In genomic region chr11:78349114-78349513, GRCh38 we compare ENCODE assay signal across 14 cellular contexts.
DNase-seq lines count a peak whose midpoint lies in the region; ATAC-seq and TF ChIP-seq lines count a peak whose summit lies in the region.
"Had no signal": no experiment of that assay in that cellular context is flagged by ENCODE, and none has a peak within 500 bp of the region (broad histone marks: within the 10 kb centered on the region; RNA-seq: fewer than 3 reads in every experiment).

No MANE protein-coding gene starts in this region.

- peaks cover 30% of the 10 kb centered on the region for H3K4me1 Mint-ChIP-seq in activated CD8-positive, alpha-beta T cell treated with anti-CD3 and anti-CD28 coated beads, Interleukin-2, amount 10 ng/mL, durations not matched to agents 7 days and 5 days (ENCODE audit: low read depth)
- H3K4me1 Mint-ChIP-seq in activated CD8-positive, alpha-beta T cell treated with anti-CD3 and anti-CD28 coated beads for 36 hours (ENCODE audit: low read depth): peaks cover 11% of the 10 kb centered on the region
- peaks cover 49% of the 10 kb centered on the region for H3K4me1 Mint-ChIP-seq in Caco-2 (ENCODE audit: low read depth, unreplicated experiment)

- H3K27me3 Mint-ChIP-seq in activated CD8-positive, alpha-beta T cell treated with anti-CD3 and anti-CD28 coated beads, Interleukin-2, amount 10 ng/mL, durations not matched to agents 7 days and 5 days (ENCODE audit: low read depth): peaks cover 3% of the 10 kb centered on the region
- peaks cover 7% of the 10 kb centered on the region for H3K27me3 Mint-ChIP-seq in activated CD8-positive, alpha-beta T cell treated with anti-CD3 and anti-CD28 coated beads for 36 hours
- H3K27me3 Mint-ChIP-seq in Caco-2 (ENCODE audit: insufficient read depth, unreplicated experiment): no peaks in the 10 kb centered on the region

- H3K36me3 Mint-ChIP-seq in activated CD8-positive, alpha-beta T cell treated with anti-CD3 and anti-CD28 coated beads, Interleukin-2, amount 10 ng/mL, durations not matched to agents 7 days and 5 days (ENCODE audit: low read depth): peaks cover 11% of the 10 kb centered on the region
- no peaks in the 10 kb centered on the region for H3K36me3 Mint-ChIP-seq in activated CD8-positive, alpha-beta T cell treated with anti-CD3 and anti-CD28 coated beads for 36 hours (ENCODE audit: low read depth)
- H3K36me3 Mint-ChIP-seq in Caco-2 (ENCODE audit: insufficient read depth, unreplicated experiment): no peaks in the 10 kb centered on the region

- CTCF ChIA-PET in activated CD8-positive, alpha-beta T cell treated with anti-CD3 and anti-CD28 coated beads, Interleukin-2, amount 10 ng/mL, durations not matched to agents 7 days and 5 days (lab: Charles Lee): interaction anchor here (2.2 kb wide), 1 partner anchor 9 kb away, joined by 10 read pairs; no protein-coding TSS in a partner anchor
- CTCF ChIA-PET in activated CD8-positive, alpha-beta T cell treated with anti-CD3 and anti-CD28 coated beads for 36 hours (lab: Charles Lee): no interaction called here
- CTCF ChIA-PET in Caco-2 (lab: Charles Lee): no interaction called here

- no peak overlapping the region for H3K4me3 ChIP-seq in mucosa of descending colon
- no peak overlapping the region for H3K4me3 ChIP-seq in tibial artery
- H3K4me3 ChIP-seq in Caco-2 (ENCODE audit: low read depth, low read length): no peak overlapping the region
- H3K4me3 ChIP-seq: cardiac muscle cell had no signal

- H3K27ac Mint-ChIP-seq in activated CD8-positive, alpha-beta T cell treated with anti-CD3 and anti-CD28 coated beads, Interleukin-2, amount 10 ng/mL, durations not matched to agents 7 days and 5 days: no peak overlapping the region
- no peak overlapping the region for H3K27ac Mint-ChIP-seq in activated CD8-positive, alpha-beta T cell treated with anti-CD3 and anti-CD28 coated beads for 36 hours
- H3K27ac Mint-ChIP-seq in Caco-2 (ENCODE audit: unreplicated experiment): no peak overlapping the region

- H3K4me1 ChIP-seq in mucosa of descending colon (ENCODE audit: low read depth): peaks cover 27% of the 10 kb centered on the region
- peaks cover 0 to 94% (median 36%) of the 10 kb centered on the region in 4 donors for H3K4me1 ChIP-seq in tibial artery
- H3K4me1 ChIP-seq in Caco-2: peaks cover 22% of the 10 kb centered on the region

- H3K9me3 ChIP-seq in mucosa of descending colon (no peaks in the 10 kb centered on the region), tibial artery (no peaks in the 10 kb centered on the region), Caco-2 (no peaks in the 10 kb centered on the region)
- H3K9me3 ChIP-seq: testis had no signal

- ATAC-seq in activated CD8-positive, alpha-beta T cell treated with anti-CD3 and anti-CD28 coated beads, Interleukin-2, amount 10 ng/mL, durations not matched to agents 7 days and 5 days: no peak
- ATAC-seq in activated CD8-positive, alpha-beta T cell treated with anti-CD3 and anti-CD28 coated beads for 36 hours: no peak
- peak; percentile 73 for ATAC-seq in mucosa of descending colon
- no peak for ATAC-seq in HG03196 (IDR thresholded peaks at IDR 0.05; ENCODE audit: unreplicated experiment)
- no peak for ATAC-seq in HG02759 (IDR thresholded peaks at IDR 0.05; ENCODE audit: unreplicated experiment)

- DNase-seq in activated CD8-positive, alpha-beta T cell treated with anti-CD3 and anti-CD28 coated beads, Interleukin-2, amount 10 ng/mL, durations not matched to agents 7 days and 5 days: no peak
- no peak for DNase-seq in activated CD8-positive, alpha-beta T cell treated with anti-CD3 and anti-CD28 coated beads for 36 hours
- DNase-seq in mucosa of descending colon: no peak
- no peak for DNase-seq in tibial artery
- DNase-seq in Caco-2: no peak
- DNase-seq: EL, MM.1S, NCI-H446 treated with DMSO at 0.1 percent for 48 hours, RPMI8226, testis had no signal

- intact Hi-C loops in activated CD8-positive, alpha-beta T cell treated with anti-CD3 and anti-CD28 coated beads for 36 hours (cut with micrococcal nuclease): no loop called here
- intact Hi-C loops in mucosa of descending colon (cut with DNase I, micrococcal nuclease): no loop called here
- intact Hi-C loops in tibial artery (cut with DNase I; ENCODE audit: low total_unique reads): no loop called here
- intact Hi-C loops in Caco-2 (cut with micrococcal nuclease; ENCODE audit: unreplicated experiment): no loop called here

- TF ChIP-seq CTCF in activated CD8-positive, alpha-beta T cell treated with anti-CD3 and anti-CD28 coated beads for 36 hours (IDR thresholded peaks at IDR 0.05): no peak
- TF ChIP-seq CTCF in mucosa of descending colon (IDR thresholded peaks at IDR 0.05) (no peak), tibial artery (IDR thresholded peaks at IDR 0.05) (no peak), Caco-2 (IDR thresholded peaks at IDR 0.05; ENCODE audit: insufficient read depth in 1 of 2, low read depth in 1 of 2, low read length in 1 of 2, severe bottlenecking in 1 of 2, unreplicated experiment in 1 of 2) (no peak)

- BruUV-seq in Caco-2 (replicated peaks; lab: Mats Ljungman, UMichigan): no TSS peak

- H3K27ac ChIP-seq in angular gyrus (ENCODE audit: low read depth, low read length) (peak overlapping the region; percentile 62), tibial artery (peak overlapping the region; percentile 36 to 66)
- H3K27ac ChIP-seq: cardiac muscle cell had no signal

- H3K36me3 ChIP-seq in mucosa of descending colon (ENCODE audit: low read depth) (no peaks in the 10 kb centered on the region), tibial artery (no peaks in the 10 kb centered on the region), Caco-2 (ENCODE audit: control insufficient read depth, insufficient read depth, low read length) (no peaks in the 10 kb centered on the region)
- H3K36me3 ChIP-seq: cardiac muscle cell had no signal

- H3K4me3 Mint-ChIP-seq in activated CD8-positive, alpha-beta T cell treated with anti-CD3 and anti-CD28 coated beads, Interleukin-2, amount 10 ng/mL, durations not matched to agents 7 days and 5 days: peak overlapping the region; percentile 35
- H3K4me3 Mint-ChIP-seq in activated CD8-positive, alpha-beta T cell treated with anti-CD3 and anti-CD28 coated beads for 36 hours: no peak overlapping the region
- H3K4me3 Mint-ChIP-seq in Caco-2 (ENCODE audit: unreplicated experiment): no peak overlapping the region

- POLR2A ChIA-PET in activated CD8-positive, alpha-beta T cell treated with anti-CD3 and anti-CD28 coated beads, Interleukin-2, amount 10 ng/mL, durations not matched to agents 7 days and 5 days (lab: Charles Lee): no interaction called here
- POLR2A ChIA-PET in activated CD8-positive, alpha-beta T cell treated with anti-CD3 and anti-CD28 coated beads for 36 hours (lab: Charles Lee): no interaction called here
- POLR2A ChIA-PET in Caco-2 (lab: Charles Lee): no interaction called here

- H3K27me3 ChIP-seq in tibial artery (no peaks in the 10 kb centered on the region), Caco-2 (replicated peaks; ENCODE audit: control insufficient read depth, insufficient read depth, low read length) (no peaks in the 10 kb centered on the region)
- H3K27me3 ChIP-seq: cardiac muscle cell, testis had no signal

- no peaks in the 10 kb centered on the region for H3K9me3 Mint-ChIP-seq in activated CD8-positive, alpha-beta T cell treated with anti-CD3 and anti-CD28 coated beads, Interleukin-2, amount 10 ng/mL, durations not matched to agents 7 days and 5 days (ENCODE audit: insufficient read depth)
- no peaks in the 10 kb centered on the region for H3K9me3 Mint-ChIP-seq in activated CD8-positive, alpha-beta T cell treated with anti-CD3 and anti-CD28 coated beads for 36 hours
- no peaks in the 10 kb centered on the region for H3K9me3 Mint-ChIP-seq in Caco-2 (ENCODE audit: unreplicated experiment)
